Comparison of ENCODE assay signal across 8 cellular contexts in the genomic region with DNA sequence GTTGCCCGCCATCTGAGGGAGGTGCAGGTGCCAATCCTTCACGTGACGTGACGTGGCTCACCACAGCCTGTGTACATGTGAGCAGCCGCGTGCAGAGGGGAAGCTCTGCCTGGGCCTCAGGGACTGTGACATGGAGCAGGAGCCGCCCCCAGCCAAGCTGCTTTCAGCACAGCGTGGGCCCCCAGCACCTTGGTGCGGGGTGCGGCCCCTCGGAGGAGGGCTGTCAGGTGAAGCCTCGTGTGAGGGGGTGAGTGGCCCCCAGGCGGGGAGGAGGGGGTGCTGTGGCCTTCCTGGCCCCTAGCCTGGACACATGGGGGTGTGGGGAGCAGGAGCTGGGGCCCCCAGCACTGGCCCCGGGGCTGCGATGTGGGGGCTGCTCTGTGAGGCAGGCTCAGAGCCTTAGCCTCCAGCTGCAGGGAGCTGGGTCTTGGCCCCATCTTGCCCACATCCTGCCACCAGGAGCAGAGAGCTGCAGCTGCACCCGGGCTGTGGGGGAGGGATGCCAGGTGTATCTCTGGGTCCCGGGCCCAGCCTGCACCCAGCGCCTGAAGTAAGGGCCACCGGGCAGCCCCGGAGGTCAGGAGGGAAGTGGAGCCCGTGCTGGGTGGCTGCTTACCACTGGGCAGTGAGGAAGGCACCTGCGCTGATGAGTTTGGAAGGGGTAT. TPM values are rescaled to one million over a fixed set of nuclear protein-coding genes. Genes with fewer than 3 reads are reported as not detected.
DNase-seq lines count a peak whose midpoint lies in the region; ATAC-seq and TF ChIP-seq lines count a peak whose summit lies in the region.

TSS of gene ADORA2A (plus strand) at position 100 of the 665 bp plus-strand sequence. CDS start 5,806 bp downstream, outside the sequence.

- TF ChIP-seq EP300 in tibial nerve (IDR thresholded peaks at IDR 0.05), result no peak

- no peak within 1 kb of the TSS for H3K27ac ChIP-seq in H9 (ENCODE audit: insufficient read length, low read depth, low read length)
- H3K27ac ChIP-seq in endodermal cell (ENCODE audit: low read depth, low read length), result no peak within 1 kb of the TSS
- peak within 1 kb of the TSS in 1 of 4 donors; percentile 84 for H3K27ac ChIP-seq in tibial nerve

- no peak within 1 kb of the TSS for H3K4me2 ChIP-seq in H9 (ENCODE audit: insufficient read depth, insufficient read length, low read length)

- no peak within 1 kb of the TSS for H2BK5ac ChIP-seq in H9 (ENCODE audit: insufficient read length, low read length)

- no peak within 1 kb of the TSS for H4K5ac ChIP-seq in H9 (ENCODE audit: insufficient read length, low read depth, low read length)

- H4K8ac ChIP-seq in H9 (replicated peaks; ENCODE audit: insufficient read length, low read depth, low read length), result no peak within 1 kb of the TSS

- no peaks in the 10 kb centered on the region for H3K79me2 ChIP-seq in H9 (ENCODE audit: insufficient read depth, low read length)

- no peak within 1 kb of the TSS for H2AK5ac ChIP-seq in H9 (ENCODE audit: insufficient read length, low read length)

- no peak within 1 kb of the TSS for H3K4me3 ChIP-seq in endodermal cell (ENCODE audit: low read length)
- peak within 1 kb of the TSS in 1 of 4 donors; percentile 23 for H3K4me3 ChIP-seq in tibial nerve

- H3K9ac ChIP-seq in H9 (ENCODE audit: extremely low read depth, insufficient read length, low read length) (no peak within 1 kb of the TSS), endodermal cell (ENCODE audit: extremely low read depth, low read length, poor library complexity, severe bottlenecking) (no peak within 1 kb of the TSS)

- no peaks in the 10 kb centered on the region for H4K20me1 ChIP-seq in H9 (ENCODE audit: control insufficient read depth, insufficient read depth, insufficient read length)

- no peaks in the 10 kb centered on the region for H3K79me1 ChIP-seq in H9 (ENCODE audit: insufficient read depth, low read depth, low read length, poor library complexity, severe bottlenecking)

- H2BK12ac ChIP-seq in H9 (ENCODE audit: insufficient read length, low read depth, low read length), result no peak within 1 kb of the TSS

- H2BK15ac ChIP-seq in H9 (ENCODE audit: low read depth, low read length), result no peak within 1 kb of the TSS

- ATAC-seq in activated naive CD8-positive, alpha-beta T cell treated with anti-CD3 and anti-CD28 coated beads, Interleukin-2, amount 50 U/mL, for 24 hours, result peak; percentile 75

- H2AFZ ChIP-seq in H9 (ENCODE audit: low read length), result no peak within 1 kb of the TSS

- H3K4me1 ChIP-seq in H9 (ENCODE audit: insufficient read depth, low read length), result 0 out of 2 replicates have a peak, but pooled peaks cover 5% of the 10 kb centered on the region
- no peaks in the 10 kb centered on the region for H3K4me1 ChIP-seq in endodermal cell (ENCODE audit: control insufficient read depth, insufficient read depth, low read length)
- H3K4me1 ChIP-seq in tibial nerve, result peaks cover 0 to 39% (median 26%) of the 10 kb centered on the region in 4 donors

- peaks cover 13 to 28% of the 10 kb centered on the region in 2 experiments for H3K4me1 Mint-ChIP-seq in H9
- H3K4me1 Mint-ChIP-seq in activated naive CD8-positive, alpha-beta T cell treated with anti-CD3 and anti-CD28 coated beads, Interleukin-2, amount 50 U/mL, for 24 hours, result peaks cover 71% of the 10 kb centered on the region
- H3K4me1 Mint-ChIP-seq in endodermal cell, result no peaks in the 10 kb centered on the region

- H3K4me3 Mint-ChIP-seq in H9 (no peak within 1 kb of the TSS), endodermal cell (no peak within 1 kb of the TSS)
- peak within 1 kb of the TSS; percentile 86 for H3K4me3 Mint-ChIP-seq in activated naive CD8-positive, alpha-beta T cell treated with anti-CD3 and anti-CD28 coated beads, Interleukin-2, amount 50 U/mL, for 24 hours

- TF ChIP-seq CTCF in H9 (conservative IDR thresholded peaks at IDR 0.05) (no peak), endodermal cell (conservative IDR thresholded peaks at IDR 0.05) (no peak), tibial nerve (IDR thresholded peaks at IDR 0.05) (no peak)

- no peak within 1 kb of the TSS; the same call in 1 of the 2 replicates for H3K14ac ChIP-seq in H9 (ENCODE audit: insufficient read depth, low read length)

- peaks cover 7% of the 10 kb centered on the region for H3K23me2 ChIP-seq in H9 (ENCODE audit: insufficient read length, low read depth, low read length, poor library complexity, severe bottlenecking)

- H3K9me3 Mint-ChIP-seq in H9 (no peaks in the 10 kb centered on the region; a peak in 1 of 5 replicates), endodermal cell (no peaks in the 10 kb centered on the region)
- no peaks in the 10 kb centered on the region for H3K9me3 Mint-ChIP-seq in activated naive CD8-positive, alpha-beta T cell treated with anti-CD3 and anti-CD28 coated beads, Interleukin-2, amount 50 U/mL, for 24 hours

- H3K4ac ChIP-seq in H9 (ENCODE audit: low read depth, low read length), result no peak within 1 kb of the TSS

- no peak for DNase-seq in H9
- peak; percentile 87 for DNase-seq in activated naive CD8-positive, alpha-beta T cell treated with anti-CD3 and anti-CD28 coated beads, Interleukin-2, amount 50 U/mL, for 24 hours
- DNase-seq in stimulated activated CD4-positive, alpha-beta T cell treated with anti-CD3 and anti-CD28 coated beads, Interleukin-12 subunit alpha, Interleukin-12 subunit beta, amount 100 ng/mL, for 48 hours (ENCODE audit: low read depth in 2 of 3, low spot score in 1 of 3), result peak; percentile 67 to 74 (median 70)
- no peak for DNase-seq in endodermal cell
- DNase-seq in tibial nerve (ENCODE audit: low spot score in 2 of 2), result no peak
- DNase-seq in islet precursor cell, result no peak

- H3K36me3 ChIP-seq in endodermal cell (ENCODE audit: control insufficient read depth, insufficient read depth, low read length), result no peaks in the 10 kb centered on the region
- no peaks in the 10 kb centered on the region for H3K36me3 ChIP-seq in tibial nerve

- H3K9me3 ChIP-seq in H9 (ENCODE audit: control insufficient read depth, low read depth, low read length), result no peaks in the 10 kb centered on the region
- H3K9me3 ChIP-seq in endodermal cell (ENCODE audit: control insufficient read depth, low read length), result no peaks in the 10 kb centered on the region
- no peaks in the 10 kb centered on the region for H3K9me3 ChIP-seq in tibial nerve

- no peak within 1 kb of the TSS for H3T11ph ChIP-seq in H9 (ENCODE audit: low read length)

- no peak within 1 kb of the TSS for H4K91ac ChIP-seq in H9 (ENCODE audit: insufficient read length, low read depth, low read length)

- no CpG with 5 or more reads among the region's 22 CpGs for WGBS in H9 (ENCODE audit: extremely low coverage, insufficient read length, low lambda C conversion rate)
- WGBS in endodermal cell (ENCODE audit: insufficient coverage in 1 of 2, insufficient read length in 1 of 2), 2 experiments, result 94 to 98% methylated on average over 7 to 22 of the region's 22 CpGs
- WGBS in tibial nerve, 2 donors, result 61 to 76% methylated on average over 15 to 21 of the region's 22 CpGs

- TF ChIP-seq POLR2A in GM10847 (IDR thresholded peaks at IDR 0.05; ENCODE audit: extremely low read depth, insufficient read length) (peak; percentile 32), tibial nerve (IDR thresholded peaks at IDR 0.05) (no peak)

- no peak within 1 kb of the TSS for H3K56ac ChIP-seq in H9 (ENCODE audit: insufficient read length, low read depth, low read length)

- H2BK120ac ChIP-seq in H9 (ENCODE audit: low read depth, low read length, poor library complexity, severe bottlenecking), result no peak within 1 kb of the TSS

- H3K27me3 Mint-ChIP-seq in H9 (ENCODE audit: low read depth), result peaks cover 31% of the 10 kb centered on the region
- H3K27me3 Mint-ChIP-seq in activated naive CD8-positive, alpha-beta T cell treated with anti-CD3 and anti-CD28 coated beads, Interleukin-2, amount 50 U/mL, for 24 hours, result no peaks in the 10 kb centered on the region
- H3K27me3 Mint-ChIP-seq in endodermal cell (ENCODE audit: insufficient read depth), result peaks cover 30% of the 10 kb centered on the region

- H3K18ac ChIP-seq in H9 (ENCODE audit: insufficient read length, low read depth, low read length), result no peak within 1 kb of the TSS

- H3K36me3 Mint-ChIP-seq in H9 (ENCODE audit: insufficient read depth in 1 of 3, low read depth in 3 of 3), result no peaks in the 10 kb centered on the region; a peak in 1 of 7 replicates
- peaks cover 13% of the 10 kb centered on the region for H3K36me3 Mint-ChIP-seq in activated naive CD8-positive, alpha-beta T cell treated with anti-CD3 and anti-CD28 coated beads, Interleukin-2, amount 50 U/mL, for 24 hours (ENCODE audit: low read depth)
- no peaks in the 10 kb centered on the region for H3K36me3 Mint-ChIP-seq in endodermal cell (ENCODE audit: low read depth)

- H3K23ac ChIP-seq in H9 (ENCODE audit: insufficient read length, low read depth, low read length), result no peak within 1 kb of the TSS

- H3K27me3 ChIP-seq in H9 (ENCODE audit: insufficient read depth, low read length), result no peaks in the 10 kb centered on the region; the same call in 1 of the 2 replicates
- peaks cover 27% of the 10 kb centered on the region for H3K27me3 ChIP-seq in endodermal cell (ENCODE audit: control insufficient read depth, insufficient read depth, low read length, poor library complexity, severe bottlenecking)
- peaks cover 0 to 17% of the 10 kb centered on the region in 2 donors for H3K27me3 ChIP-seq in tibial nerve

- no peak within 1 kb of the TSS for H2BK20ac ChIP-seq in H9 (ENCODE audit: low read depth, low read length, poor library complexity, severe bottlenecking)

- intact Hi-C loops in T-helper 1 cell treated with Interleukin-12 subunit alpha and Interleukin-12 subunit beta and Interleukin-4 antibody, amounts not matched to agents 30 ng/mL and 1 ng/mL, for 36 hours (cut with micrococcal nuclease), result loop anchor here (1.0 to 10.0 kb wide), 4 partner anchors 98 to 443 kb away; partner anchors contain the start of genes GSTT2 and SPECC1L

- H3K27ac Mint-ChIP-seq in H9 (peak within 1 kb of the TSS in 2 of 3 experiments; percentile 5 to 70; a peak in 2 of 7 replicates), endodermal cell (no peak within 1 kb of the TSS)
- peak within 1 kb of the TSS; percentile 86 for H3K27ac Mint-ChIP-seq in activated naive CD8-positive, alpha-beta T cell treated with anti-CD3 and anti-CD28 coated beads, Interleukin-2, amount 50 U/mL, for 24 hours

RNA-seq across cellular contexts. Expression of gene ADORA2A, which starts in this region (rescaled TPM):
- total RNA-seq in H9 (2021) (3.5 and 3.9 TPM in 2 replicates), endodermal cell (1 to 10 TPM; 4.1 to 4.7 TPM), tibial nerve (1 to 10 TPM; 2.6 to 4.2 (median 3.5) TPM)
- total RNA-seq in T-helper 1 cell treated with Interleukin-12 subunit alpha and Interleukin-12 subunit beta and Interleukin-4 antibody, amounts not matched to agents 30 ng/mL and 1 ng/mL, for 36 hours, result 19.7 and 22.2 TPM in 2 replicates
- 4.2 TPM for polyA plus RNA-seq in endodermal cell (2013, experiment 1 of 2)
- polyA plus RNA-seq in endodermal cell (2013, experiment 2 of 2), result 4.4 TPM

Comparison
In these comparisons a context has a peak if more than half of its experiments do, and no peak if none do; other contexts are left out.
1. DNase-seq: peak in activated naive CD8-positive, alpha-beta T cell treated with anti-CD3 and anti-CD28 coated beads, Interleukin-2, amount 50 U/mL, for 24 hours (single experiment) and stimulated activated CD4-positive, alpha-beta T cell treated with anti-CD3 and anti-CD28 coated beads, Interleukin-12 subunit alpha, Interleukin-12 subunit beta, amount 100 ng/mL, for 48 hours (3 of 3); none in H9 (single experiment), endodermal cell (single experiment), tibial nerve (0 of 2) and islet precursor cell (single experiment).